In the genomic region with DNA sequence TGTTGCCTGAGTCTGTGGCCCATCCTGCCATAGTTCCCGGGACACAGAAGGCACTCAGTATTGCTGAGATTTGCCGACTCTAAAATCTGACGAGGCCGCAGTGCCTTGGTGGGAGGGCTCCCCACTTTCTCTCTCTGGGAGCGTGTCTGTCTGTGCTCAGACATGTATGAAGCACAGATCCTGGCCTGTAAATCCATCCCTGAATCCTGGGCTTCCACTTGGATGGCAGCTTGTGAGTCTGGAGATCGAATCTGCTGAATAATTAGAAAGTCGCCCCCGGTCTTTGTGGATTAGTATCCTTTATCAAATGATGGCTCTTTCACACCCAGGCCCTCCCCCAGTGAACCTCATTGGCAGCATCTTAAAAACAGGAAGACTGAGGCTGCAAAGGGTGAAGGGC, we compare ENCODE assay signal across 25 cellular contexts. TPM values are rescaled to one million over a fixed set of nuclear protein-coding genes. Genes with fewer than 3 reads are reported as not detected.
DNase-seq lines count a peak whose midpoint lies in the region; ATAC-seq and TF ChIP-seq lines count a peak whose summit lies in the region.
"Had no signal": no experiment of that assay in that cellular context is flagged by ENCODE, and none has a peak within 500 bp of the region (broad histone marks: within the 10 kb centered on the region; RNA-seq: fewer than 3 reads in every experiment).

No MANE protein-coding gene starts in this region.

- peak overlapping the region; percentile 64 to 88 for H3K27ac Mint-ChIP-seq in natural killer cell treated with Interleukin-12 subunit alpha and Interleukin-12 subunit beta and Interleukin-15 and Interleukin-18, amount 100 ng/mL, for 72 hours
- peak overlapping the region in 1 of 2 donors; percentile 85 for H3K27ac Mint-ChIP-seq in natural killer cell
- peak overlapping the region; percentile 94 for H3K27ac Mint-ChIP-seq in activated CD4-positive, alpha-beta memory T cell treated with anti-CD3 and anti-CD28 coated beads, Interleukin-2, amount 10 ng/mL, durations not matched to agents 7 days and 5 days
- peak overlapping the region; percentile 96 for H3K27ac Mint-ChIP-seq in central memory CD8-positive, alpha-beta T cell (ENCODE audit: low read depth)

- no peak for ATAC-seq in natural killer cell treated with Interleukin-12 subunit alpha and Interleukin-12 subunit beta and Interleukin-15 and Interleukin-18, amount 100 ng/mL, for 72 hours
- no peak for ATAC-seq in natural killer cell
- ATAC-seq in central memory CD8-positive, alpha-beta T cell (replicated peaks; ENCODE audit: extremely low read depth, poor library complexity, severe bottlenecking), result no peak
- ATAC-seq in upper lobe of right lung, result no peak

- no peaks in the 10 kb centered on the region for H3K9me3 Mint-ChIP-seq in natural killer cell treated with Interleukin-12 subunit alpha and Interleukin-12 subunit beta and Interleukin-15 and Interleukin-18, amount 100 ng/mL, for 72 hours
- H3K9me3 Mint-ChIP-seq in natural killer cell, result no peaks in the 10 kb centered on the region
- peaks cover 3% of the 10 kb centered on the region for H3K9me3 Mint-ChIP-seq in activated CD4-positive, alpha-beta memory T cell treated with anti-CD3 and anti-CD28 coated beads, Interleukin-2, amount 10 ng/mL, durations not matched to agents 7 days and 5 days
- no peaks in the 10 kb centered on the region for H3K9me3 Mint-ChIP-seq in central memory CD8-positive, alpha-beta T cell

- H3K27ac ChIP-seq in upper lobe of right lung, result no peak overlapping the region
- H3K27ac ChIP-seq: breast epithelium, colonic mucosa, stomach had no signal

- H3K4me1 ChIP-seq in upper lobe of right lung, result no peaks in the 10 kb centered on the region
- H3K4me1 ChIP-seq: breast epithelium, colonic mucosa had no signal

- no peaks in the 10 kb centered on the region for H3K36me3 ChIP-seq in upper lobe of right lung
- H3K36me3 ChIP-seq: breast epithelium, colonic mucosa, stomach, tibial nerve had no signal

- peaks cover 3% of the 10 kb centered on the region for H3K36me3 Mint-ChIP-seq in natural killer cell treated with Interleukin-12 subunit alpha and Interleukin-12 subunit beta and Interleukin-15 and Interleukin-18, amount 100 ng/mL, for 72 hours
- H3K36me3 Mint-ChIP-seq in natural killer cell, result no peaks in the 10 kb centered on the region
- H3K36me3 Mint-ChIP-seq in activated CD4-positive, alpha-beta memory T cell treated with anti-CD3 and anti-CD28 coated beads, Interleukin-2, amount 10 ng/mL, durations not matched to agents 7 days and 5 days (ENCODE audit: low read depth), result peaks cover 60% of the 10 kb centered on the region
- peaks cover 68% of the 10 kb centered on the region for H3K36me3 Mint-ChIP-seq in central memory CD8-positive, alpha-beta T cell (ENCODE audit: insufficient read depth)

- no peak for DNase-seq in natural killer cell treated with Interleukin-12 subunit alpha and Interleukin-12 subunit beta and Interleukin-15 and Interleukin-18, amount 100 ng/mL, for 72 hours (ENCODE audit: low spot score)
- no peak for DNase-seq in natural killer cell
- no peak for DNase-seq in activated CD4-positive, alpha-beta memory T cell treated with anti-CD3 and anti-CD28 coated beads, Interleukin-2, amount 10 ng/mL, durations not matched to agents 7 days and 5 days
- no peak for DNase-seq in central memory CD8-positive, alpha-beta T cell (ENCODE audit: low spot score in 2 of 2)
- peak; percentile 12 for DNase-seq in upper lobe of right lung
- no peak for DNase-seq in stimulated activated naive CD4-positive, alpha-beta T cell (lab: John Stamatoyannopoulos, UW)
- DNase-seq in DMS153 treated with DMSO at 0.1 percent for 48 hours (lab: John Stamatoyannopoulos, UW; ENCODE audit: unreplicated experiment), result no peak
- DNase-seq: activated CD4-positive, CD25-positive, alpha-beta regulatory T cell; colonic mucosa; DMS79 treated with DMSO at 0.1 percent for 48 hours; NCI-H187; NCI-H69; stomach; T-helper 9 cell had no signal

- intact Hi-C loops in natural killer cell (cut with micrococcal nuclease), result no loop called here
- intact Hi-C loops in upper lobe of right lung (cut with DNase I), result no loop called here

- POLR2A ChIA-PET in activated CD4-positive, alpha-beta memory T cell treated with anti-CD3 and anti-CD28 coated beads, Interleukin-2, amount 10 ng/mL, durations not matched to agents 7 days and 5 days (lab: Charles Lee), result interaction anchor here (0.6 to 19.4 kb wide), 6 partner anchors 6 to 177 kb away, joined by 3 to 431 read pairs (median 4); partner anchors contain the start of gene UBASH3A

- H3K27me3 Mint-ChIP-seq in natural killer cell treated with Interleukin-12 subunit alpha and Interleukin-12 subunit beta and Interleukin-15 and Interleukin-18, amount 100 ng/mL, for 72 hours, result peaks cover 0 to 16% of the 10 kb centered on the region in 2 donors
- peaks cover 15 to 39% of the 10 kb centered on the region in 2 donors for H3K27me3 Mint-ChIP-seq in natural killer cell (ENCODE audit: low read depth in 2 of 2)
- H3K27me3 Mint-ChIP-seq in activated CD4-positive, alpha-beta memory T cell treated with anti-CD3 and anti-CD28 coated beads, Interleukin-2, amount 10 ng/mL, durations not matched to agents 7 days and 5 days, result no peaks in the 10 kb centered on the region
- no peaks in the 10 kb centered on the region for H3K27me3 Mint-ChIP-seq in central memory CD8-positive, alpha-beta T cell

- no peak for TF ChIP-seq CTCF in natural killer cell (IDR thresholded peaks at IDR 0.05)
- TF ChIP-seq CTCF in upper lobe of right lung (IDR thresholded peaks at IDR 0.05), result no peak

- H3K4me3 ChIP-seq in upper lobe of right lung, result no peak overlapping the region
- H3K4me3 ChIP-seq: breast epithelium, colonic mucosa, lung, smooth muscle cell, stomach, tibial nerve had no signal

- peaks cover 3% of the 10 kb centered on the region for H3K27me3 ChIP-seq in upper lobe of right lung
- H3K27me3 ChIP-seq: breast epithelium, colonic mucosa had no signal

- H3K4me1 Mint-ChIP-seq in natural killer cell treated with Interleukin-12 subunit alpha and Interleukin-12 subunit beta and Interleukin-15 and Interleukin-18, amount 100 ng/mL, for 72 hours (ENCODE audit: low read depth in 2 of 2), result peaks cover 13 to 47% of the 10 kb centered on the region in 2 donors
- H3K4me1 Mint-ChIP-seq in natural killer cell, result peaks cover 3 to 10% of the 10 kb centered on the region in 2 donors
- peaks cover 69% of the 10 kb centered on the region for H3K4me1 Mint-ChIP-seq in activated CD4-positive, alpha-beta memory T cell treated with anti-CD3 and anti-CD28 coated beads, Interleukin-2, amount 10 ng/mL, durations not matched to agents 7 days and 5 days
- H3K4me1 Mint-ChIP-seq in central memory CD8-positive, alpha-beta T cell, result peaks cover 56% of the 10 kb centered on the region

- H3K4me3 Mint-ChIP-seq in natural killer cell treated with Interleukin-12 subunit alpha and Interleukin-12 subunit beta and Interleukin-15 and Interleukin-18, amount 100 ng/mL, for 72 hours, result peak overlapping the region; percentile 59
- no peak overlapping the region for H3K4me3 Mint-ChIP-seq in natural killer cell
- H3K4me3 Mint-ChIP-seq in activated CD4-positive, alpha-beta memory T cell treated with anti-CD3 and anti-CD28 coated beads, Interleukin-2, amount 10 ng/mL, durations not matched to agents 7 days and 5 days, result no peak overlapping the region
- H3K4me3 Mint-ChIP-seq in central memory CD8-positive, alpha-beta T cell, result peak overlapping the region; percentile 69

- CTCF ChIA-PET in activated CD4-positive, alpha-beta memory T cell treated with anti-CD3 and anti-CD28 coated beads, Interleukin-2, amount 10 ng/mL, durations not matched to agents 7 days and 5 days (lab: Charles Lee), result no interaction called here

- no peaks in the 10 kb centered on the region for H3K9me3 ChIP-seq in upper lobe of right lung
- H3K9me3 ChIP-seq: breast epithelium, colonic mucosa, stomach, tibial nerve had no signal

RNA-seq across cellular contexts. Expression of gene UBASH3A, which starts 10.4 kb away (rescaled TPM):
- 1 to 10 TPM; 1.7 to 9.2 TPM for total RNA-seq in natural killer cell treated with Interleukin-12 subunit alpha and Interleukin-12 subunit beta and Interleukin-15 and Interleukin-18, amount 100 ng/mL, for 72 hours
- total RNA-seq in natural killer cell (1 to 10 TPM in 2 of 3 donors, under 1 TPM in 1; 0.66 to 5.0 (median 2.0) TPM), upper lobe of right lung (1.5 TPM)
- 10 to 100 TPM; 67.8 to 70.6 TPM for total RNA-seq in activated CD4-positive, alpha-beta memory T cell treated with anti-CD3 and anti-CD28 coated beads, Interleukin-2, amount 10 ng/mL, durations not matched to agents 7 days and 5 days
- total RNA-seq: glomerular endothelial cell, HT1080, kidney epithelial cell, osteoblast, renal cortical epithelial cell, RPMI7951, SK-MEL-5, smooth muscle cell had no signal

RNA-seq across cellular contexts. Expression of gene TMPRSS3, which starts 18.2 kb away (rescaled TPM):
- total RNA-seq in natural killer cell treated with Interleukin-12 subunit alpha and Interleukin-12 subunit beta and Interleukin-15 and Interleukin-18, amount 100 ng/mL, for 72 hours, result 1 to 10 TPM in 1 of 2 donors, under 1 TPM in 1; 0.19 to 8.4 TPM
- under 1 TPM in 1 of 3 donors, not detected in 2; 0.25 TPM for total RNA-seq in natural killer cell
- total RNA-seq in activated CD4-positive, alpha-beta memory T cell treated with anti-CD3 and anti-CD28 coated beads, Interleukin-2, amount 10 ng/mL, durations not matched to agents 7 days and 5 days, result 10 to 100 TPM; 24.6 to 24.8 TPM
- 4.1 TPM for total RNA-seq in upper lobe of right lung
- total RNA-seq: glomerular endothelial cell, HT1080, osteoblast, RPMI7951, smooth muscle cell, tibial nerve had no signal

RNA-seq across cellular contexts. Expression of gene TFF1, which starts 47.7 kb away (rescaled TPM):
- total RNA-seq in natural killer cell treated with Interleukin-12 subunit alpha and Interleukin-12 subunit beta and Interleukin-15 and Interleukin-18, amount 100 ng/mL, for 72 hours, result not detected
- total RNA-seq in natural killer cell (not detected), upper lobe of right lung (not detected)
- not detected for total RNA-seq in activated CD4-positive, alpha-beta memory T cell treated with anti-CD3 and anti-CD28 coated beads, Interleukin-2, amount 10 ng/mL, durations not matched to agents 7 days and 5 days
- total RNA-seq: glomerular endothelial cell, HT1080, kidney epithelial cell, osteoblast, renal cortical epithelial cell, RPMI7951, SK-MEL-5, tibial nerve had no signal

Comparison
In these comparisons a context has a peak if more than half of its experiments do, and no peak if none do; other contexts are left out.
1. H3K4me3 Mint-ChIP-seq: peak in natural killer cell treated with Interleukin-12 subunit alpha and Interleukin-12 subunit beta and Interleukin-15 and Interleukin-18, amount 100 ng/mL, for 72 hours (single experiment) and central memory CD8-positive, alpha-beta T cell (single experiment); none in natural killer cell (single experiment) and activated CD4-positive, alpha-beta memory T cell treated with anti-CD3 and anti-CD28 coated beads, Interleukin-2, amount 10 ng/mL, durations not matched to agents 7 days and 5 days (single experiment).
2. RNA of gene UBASH3A, which starts 10.4 kb away (total RNA-seq): 67.8 to 70.6 TPM in activated CD4-positive, alpha-beta memory T cell treated with anti-CD3 and anti-CD28 coated beads, Interleukin-2, amount 10 ng/mL, durations not matched to agents 7 days and 5 days; 1.7 to 9.2 TPM in natural killer cell treated with Interleukin-12 subunit alpha and Interleukin-12 subunit beta and Interleukin-15 and Interleukin-18, amount 100 ng/mL, for 72 hours, 0.66 to 5.0 TPM in natural killer cell and 1.5 TPM in upper lobe of right lung (single experiment); every median in the first group is over 4 times any median in the second.